23 cellular contexts compared by ENCODE assay signal in the genomic region with DNA sequence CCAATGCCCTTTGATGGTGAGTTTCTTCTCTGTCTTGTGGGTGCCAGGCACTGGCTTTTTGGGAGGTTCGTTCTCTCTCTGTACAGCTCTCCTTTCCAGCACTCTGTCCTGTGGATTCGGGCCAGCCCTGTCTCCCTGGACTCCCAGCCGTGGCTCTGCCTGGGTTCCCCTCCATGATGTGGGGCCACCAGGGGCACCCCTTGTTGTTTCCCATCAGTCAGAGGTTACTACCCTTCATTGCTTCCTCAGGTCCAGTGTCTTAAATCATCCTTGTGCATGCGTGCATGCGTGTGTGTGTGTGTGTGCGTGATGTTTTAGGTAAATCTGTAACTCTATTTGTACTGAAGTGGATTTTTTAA. TPM values are rescaled to one million over a fixed set of nuclear protein-coding genes. Genes with fewer than 3 reads are reported as not detected.
DNase-seq lines count a peak whose midpoint lies in the region; ATAC-seq and TF ChIP-seq lines count a peak whose summit lies in the region.
"Had no signal": no experiment of that assay in that cellular context is flagged by ENCODE, and none has a peak within 500 bp of the region (broad histone marks: within the 10 kb centered on the region; RNA-seq: fewer than 3 reads in every experiment).

No MANE protein-coding gene starts in this region.

- no peak overlapping the region for H3K4me3 Mint-ChIP-seq in type B pancreatic cell
- H3K4me3 Mint-ChIP-seq: CD14-positive monocyte, IgD-negative memory B cell had no signal

- no peaks in the 10 kb centered on the region for H3K9me3 ChIP-seq in SK-N-SH
- no peaks in the 10 kb centered on the region for H3K9me3 ChIP-seq in cardiac muscle cell (ENCODE audit: low read depth)
- no peaks in the 10 kb centered on the region for H3K9me3 ChIP-seq in heart right ventricle
- H3K9me3 ChIP-seq: HAP-1, MG63 had no signal

- peaks cover 0 to 15% of the 10 kb centered on the region in 2 experiments; a peak in 2 of 4 replicates for H3K4me1 ChIP-seq in SK-N-SH (ENCODE audit: control insufficient read depth in 1 of 2, insufficient read depth in 2 of 2, low read depth in 1 of 2, low read length in 1 of 2)
- peaks cover 7% of the 10 kb centered on the region for H3K4me1 ChIP-seq in cardiac muscle cell (ENCODE audit: low read depth)
- peaks cover 0 to 5% (median 0%) of the 10 kb centered on the region in 9 donors for H3K4me1 ChIP-seq in heart right ventricle
- H3K4me1 ChIP-seq: HAP-1 had no signal

- H3K4me3 ChIP-seq in SK-N-SH (ENCODE audit: low read depth in 2 of 2, low read length in 1 of 2): no peak overlapping the region
- no peak overlapping the region for H3K4me3 ChIP-seq in cardiac muscle cell
- no peak overlapping the region for H3K4me3 ChIP-seq in heart right ventricle
- H3K4me3 ChIP-seq: HAP-1, MG63 had no signal

- no peak for TF ChIP-seq RAD21 in SK-N-SH (IDR thresholded peaks at IDR 0.05; ENCODE audit: low read length)

- DNase-seq in SK-N-SH (peak; percentile 44), cardiac muscle cell (ENCODE audit: low read depth in 1 of 2, low spot score in 1 of 2) (no peak), heart right ventricle (no peak), left lobe of liver (ENCODE audit: low spot score) (peak; percentile 29), type B pancreatic cell (ENCODE audit: extremely low spot score, unreplicated experiment) (peak; percentile 34), ACHN (no peak)
- DNase-seq: COR-L47, GDM1, Karpas-422, MG63, NCI-H1048, NCI-H1436, NCI-H1930, NCI-H226, NCI-H524 treated with DMSO at 0.1 percent for 48 hours, PC-3, RPMI8226 had no signal

- ATAC-seq in SK-N-SH treated with all-trans-retinoic acid at 6 μM for 48 hours (no peak; the same call in 2 of the 3 replicates), heart right ventricle (no peak), left lobe of liver (no peak), GM18907 (IDR thresholded peaks at IDR 0.05; ENCODE audit: unreplicated experiment) (no peak)
- ATAC-seq: PC-3 had no signal

- POLR2A ChIA-PET in SK-N-SH (lab: Yijun Ruan, JAX): interaction anchor here (0.6 to 0.8 kb wide), 2 partner anchors 383 to 1659 kb away, joined by 4 to 9 read pairs; no protein-coding TSS in a partner anchor

- H3K27ac ChIP-seq in SK-N-SH (ENCODE audit: low read depth in 2 of 2, low read length in 1 of 2) (peak overlapping the region in 1 of 2 experiments; percentile 64; a peak in 2 of 4 replicates), cardiac muscle cell (peak overlapping the region; percentile 30), heart right ventricle (no peak overlapping the region)
- H3K27ac ChIP-seq: 22Rv1 had no signal

- no peak for TF ChIP-seq CTCF in SK-N-SH (IDR thresholded peaks at IDR 0.05)
- TF ChIP-seq CTCF in cardiac muscle cell (IDR thresholded peaks at IDR 0.05; ENCODE audit: low read depth, low read length): no peak
- no peak for TF ChIP-seq CTCF in heart right ventricle (IDR thresholded peaks at IDR 0.05)
- TF ChIP-seq CTCF in type B pancreatic cell (conservative IDR thresholded peaks at IDR 0.05): no peak

- WGBS in SK-N-SH (ENCODE audit: low lambda C conversion rate): 87% methylated on average over 6 of the region's 6 CpGs
- WGBS in heart right ventricle, 2 donors: 92 to 95% methylated on average over 6 of the region's 6 CpGs

- CTCF ChIA-PET in SK-N-SH (lab: Yijun Ruan, JAX): interaction anchor here (0.8 to 4.0 kb wide), 19 partner anchors 10 to 391 kb away, joined by 3 to 28 read pairs (median 5); a partner anchor contains a TSS

- in situ Hi-C loops in ACHN (cut with HindIII; ENCODE audit: low pct_ligation_motif_present, low pct_unique_long_range_greater_than_20kb, low sequenced_read_pairs): no loop called here

- no peaks in the 10 kb centered on the region for H3K9me3 Mint-ChIP-seq in type B pancreatic cell
- H3K9me3 Mint-ChIP-seq: IgD-negative memory B cell had no signal

- no peaks in the 10 kb centered on the region for H3K27me3 ChIP-seq in SK-N-SH (ENCODE audit: insufficient read depth)
- no peaks in the 10 kb centered on the region for H3K27me3 ChIP-seq in cardiac muscle cell
- no peaks in the 10 kb centered on the region for H3K27me3 ChIP-seq in heart right ventricle
- H3K27me3 ChIP-seq: MG63 had no signal

- intact Hi-C loops in heart right ventricle (cut with DNase I): loop anchor here in 5 of 10 donors (2.0 to 10.0 kb wide), 4 partner anchors 382 to 389 kb away; no protein-coding TSS in a partner anchor

- H4K20me1 ChIP-seq in SK-N-SH (ENCODE audit: insufficient read depth): no peaks in the 10 kb centered on the region

- no peak overlapping the region for H2AFZ ChIP-seq in SK-N-SH (ENCODE audit: low read depth)

- H3K27ac Mint-ChIP-seq in type B pancreatic cell: no peak overlapping the region

- no peaks in the 10 kb centered on the region for H3K27me3 Mint-ChIP-seq in type B pancreatic cell
- H3K27me3 Mint-ChIP-seq: IgD-negative memory B cell had no signal

- no peak overlapping the region for H3K4me2 ChIP-seq in SK-N-SH

- H3K36me3 ChIP-seq in SK-N-SH (replicated peaks in 1 of 2; ENCODE audit: control insufficient read depth in 1 of 2, insufficient read depth in 2 of 2, low read length in 1 of 2): peaks cover 34 to 36% of the 10 kb centered on the region in 2 experiments
- H3K36me3 ChIP-seq in cardiac muscle cell: peaks cover 10% of the 10 kb centered on the region
- H3K36me3 ChIP-seq in heart right ventricle: peaks cover 0 to 89% (median 5%) of the 10 kb centered on the region in 9 donors

- no peak overlapping the region for H3K9ac ChIP-seq in SK-N-SH

- H3K4me1 Mint-ChIP-seq in type B pancreatic cell (ENCODE audit: unreplicated experiment): no peaks in the 10 kb centered on the region
- H3K4me1 Mint-ChIP-seq: CD14-positive monocyte had no signal

- H3F3A ChIP-seq in SK-N-SH (replicated peaks; ENCODE audit: insufficient read depth): no peaks in the 10 kb centered on the region

- H3K79me2 ChIP-seq in SK-N-SH (ENCODE audit: insufficient read depth): peaks cover 10% of the 10 kb centered on the region; the same call in 1 of the 2 replicates

- H3K9me2 ChIP-seq in SK-N-SH: no peaks in the 10 kb centered on the region

- peaks cover 10% of the 10 kb centered on the region for H3K36me3 Mint-ChIP-seq in type B pancreatic cell

- no peak for TF ChIP-seq EP300 in SK-N-SH (IDR thresholded peaks at IDR 0.05; ENCODE audit: borderline replicate concordance in 1 of 2, low read depth in 1 of 2, low read length in 1 of 2)

TF ChIP-seq in SK-N-SH, 30 proteins besides CTCF, POLR2A, EP300 and RAD21 (continues in another document):
- TF ChIP-seq SMC3 (IDR thresholded peaks at IDR 0.05; ENCODE audit: low read depth, low read length) (no peak), FOSL2 (IDR thresholded peaks at IDR 0.05; ENCODE audit: borderline replicate concordance, low read depth) (no peak), TEAD4 (IDR thresholded peaks at IDR 0.05; ENCODE audit: borderline replicate concordance, insufficient read depth) (no peak), GABPA (IDR thresholded peaks at IDR 0.05; ENCODE audit: low read depth) (no peak), FOXM1 (IDR thresholded peaks at IDR 0.05; ENCODE audit: low read depth) (no peak), YY1 (IDR thresholded peaks at IDR 0.05; ENCODE audit: low read depth) (no peak), ELF1 (IDR thresholded peaks at IDR 0.05) (no peak), POLR2AphosphoS5 (IDR thresholded peaks at IDR 0.05; ENCODE audit: low read depth, low read length) (no peak)

TF ChIP-seq in SK-N-SH treated with all-trans-retinoic acid at 6 μM for 48 hours, 23 proteins besides CTCF, POLR2A, EP300 and RAD21 (continues in another document):
- TF ChIP-seq ZNF565 (CRISPR knock-in tag; conservative IDR thresholded peaks at IDR 0.05; ENCODE audit: low read depth): no peak
- no peak for TF ChIP-seq ARNTL (CRISPR knock-in tag; IDR thresholded peaks at IDR 0.05; ENCODE audit: borderline replicate concordance, low read depth)
- TF ChIP-seq, protein P1, sequence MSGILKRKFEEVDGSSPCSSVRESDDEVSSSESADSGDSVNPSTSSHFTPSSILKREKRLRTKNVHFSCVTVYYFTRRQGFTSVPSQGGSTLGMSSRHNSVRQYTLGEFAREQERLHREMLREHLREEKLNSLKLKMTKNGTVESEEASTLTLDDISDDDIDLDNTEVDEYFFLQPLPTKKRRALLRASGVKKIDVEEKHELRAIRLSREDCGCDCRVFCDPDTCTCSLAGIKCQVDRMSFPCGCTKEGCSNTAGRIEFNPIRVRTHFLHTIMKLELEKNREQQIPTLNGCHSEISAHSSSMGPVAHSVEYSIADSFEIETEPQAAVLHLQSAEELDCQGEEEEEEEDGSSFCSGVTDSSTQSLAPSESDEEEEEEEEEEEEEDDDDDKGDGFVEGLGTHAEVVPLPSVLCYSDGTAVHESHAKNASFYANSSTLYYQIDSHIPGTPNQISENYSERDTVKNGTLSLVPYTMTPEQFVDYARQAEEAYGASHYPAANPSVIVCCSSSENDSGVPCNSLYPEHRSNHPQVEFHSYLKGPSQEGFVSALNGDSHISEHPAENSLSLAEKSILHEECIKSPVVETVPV (CRISPR knock-in tag; IDR thresholded peaks at IDR 0.05): no peak
- no peak for TF ChIP-seq ESRRG (CRISPR knock-in tag; IDR thresholded peaks at IDR 0.05)

RNA-seq across cellular contexts. Expression of a gene that starts 40.5 kb away (rescaled TPM):
- polyA plus RNA-seq in SK-N-SH (2012; rRNA removed): 306 and 390 TPM in 2 replicates
- polyA plus RNA-seq in SK-N-SH (2012; cell fraction: cytosol; rRNA removed): 392 and 450 TPM in 2 replicates
- 181 and 247 TPM in 2 replicates for polyA plus RNA-seq in SK-N-SH (2012; cell fraction: nucleus; rRNA removed)
- total RNA-seq in cardiac muscle cell: 86.5 and 102 TPM in 2 replicates
- polyA plus RNA-seq in cardiac muscle cell: 423 and 459 TPM in 2 replicates
- total RNA-seq in heart right ventricle: 100 to 1,000 TPM; 110 to 173 (median 122) TPM
- polyA plus RNA-seq in heart right ventricle: 100 to 1,000 TPM; 106 to 211 TPM
- 29.9 TPM for total RNA-seq in left lobe of liver
- total RNA-seq in type B pancreatic cell (ENCODE audit: low replicate concordance): 138 and 149 TPM in 2 replicates

RNA-seq across cellular contexts. Expression of a gene that starts 44.1 kb away (rescaled TPM):
- polyA plus RNA-seq in SK-N-SH (2012; rRNA removed): 19.5 and 29.5 TPM in 2 replicates
- polyA plus RNA-seq in SK-N-SH (2012; cell fraction: cytosol; rRNA removed): 28.2 and 28.3 TPM in 2 replicates
- 13.8 and 24.6 TPM in 2 replicates for polyA plus RNA-seq in SK-N-SH (2012; cell fraction: nucleus; rRNA removed)
- total RNA-seq in cardiac muscle cell: 18.5 and 21.0 TPM in 2 replicates
- 17.9 and 25.0 TPM in 2 replicates for polyA plus RNA-seq in cardiac muscle cell
- 10 to 100 TPM in 4 of 10 donors, 1 to 10 TPM in 6; 7.3 to 13.4 (median 9.8) TPM for total RNA-seq in heart right ventricle
- polyA plus RNA-seq in heart right ventricle: 1 to 10 TPM; 5.9 to 8.9 TPM
- 12.0 TPM for total RNA-seq in left lobe of liver
- 26.3 and 26.5 TPM in 2 replicates for total RNA-seq in type B pancreatic cell (ENCODE audit: low replicate concordance)

RNA-seq across cellular contexts. Expression of a gene that starts 45.8 kb away (rescaled TPM):
- polyA plus RNA-seq in SK-N-SH (2012; rRNA removed) (2.0 and 2.3 TPM in 2 replicates), cardiac muscle cell (11.4 and 15.9 TPM in 2 replicates), heart right ventricle (1 to 10 TPM; 8.0 to 8.4 TPM)
- 1.6 and 1.9 TPM in 2 replicates for polyA plus RNA-seq in SK-N-SH (2012; cell fraction: cytosol; rRNA removed)
- 3.5 and 5.0 TPM in 2 replicates for polyA plus RNA-seq in SK-N-SH (2012; cell fraction: nucleus; rRNA removed)
- total RNA-seq in cardiac muscle cell (6.7 and 9.9 TPM in 2 replicates), heart right ventricle (10 to 100 TPM in 3 of 10 donors, 1 to 10 TPM in 7; 3.6 to 11.9 (median 8.0) TPM), left lobe of liver (0.43 TPM), type B pancreatic cell (ENCODE audit: low replicate concordance) (2.2 and 2.8 TPM in 2 replicates)

Comparison
In these comparisons a context has a peak if more than half of its experiments do, and no peak if none do; other contexts are left out.
1. DNase-seq: peak in SK-N-SH (single experiment), left lobe of liver (single experiment) and type B pancreatic cell (single experiment); none in cardiac muscle cell (0 of 2), heart right ventricle (0 of 2) and ACHN (single experiment).